Comparison of ENCODE assay signal across 8 cellular contexts in genomic region chr1:222095606-222096475, GRCh38.
DNase-seq lines count a peak whose midpoint lies in the region; ATAC-seq and TF ChIP-seq lines count a peak whose summit lies in the region.

No MANE protein-coding gene starts in this region.

- no peak overlapping the region for H3K27ac ChIP-seq in KMS-11
- H3K27ac ChIP-seq in tibial artery, result no peak overlapping the region

- H3K27me3 ChIP-seq in KMS-11 (ENCODE audit: insufficient read depth, low read depth) (no peaks in the 10 kb centered on the region), tibial artery (no peaks in the 10 kb centered on the region)

- H3K27me3 Mint-ChIP-seq in natural killer cell (ENCODE audit: low read depth in 2 of 2), result peaks cover 0 to 12% of the 10 kb centered on the region in 2 donors

- no peaks in the 10 kb centered on the region for H3K36me3 Mint-ChIP-seq in natural killer cell

- intact Hi-C loops in natural killer cell (cut with micrococcal nuclease), result loop anchor here (1.0 kb wide), 3 partner anchors 71 to 359 kb away; no protein-coding TSS in a partner anchor
- intact Hi-C loops in tibial artery (cut with DNase I; ENCODE audit: low total_unique reads), result loop anchor here (10.0 kb wide), 1 partner anchor 359 kb away; no protein-coding TSS in a partner anchor

- no peaks in the 10 kb centered on the region for H3K9me3 ChIP-seq in tibial artery

- H3K4me3 Mint-ChIP-seq in natural killer cell, result no peak overlapping the region

- no peak overlapping the region for H3K27ac Mint-ChIP-seq in natural killer cell

- H3K36me3 ChIP-seq in KMS-11 (ENCODE audit: insufficient read depth), result no peaks in the 10 kb centered on the region
- no peaks in the 10 kb centered on the region for H3K36me3 ChIP-seq in tibial artery

- H3K9ac ChIP-seq in KMS-11, result no peak overlapping the region

- peak; percentile 86 for ATAC-seq in GM21529 (IDR thresholded peaks at IDR 0.05; ENCODE audit: unreplicated experiment)
- peak; percentile 77 to 85 (median 80) for ATAC-seq in natural killer cell

- no peak overlapping the region for H2AFZ ChIP-seq in KMS-11 (ENCODE audit: low read depth)

- no peaks in the 10 kb centered on the region for H3K79me2 ChIP-seq in KMS-11 (ENCODE audit: insufficient read depth, low read depth)

- H3K4me1 Mint-ChIP-seq in natural killer cell, result no peaks in the 10 kb centered on the region

- H3K4me1 ChIP-seq in KMS-11 (ENCODE audit: low read depth, poor library complexity, severe bottlenecking) (no peaks in the 10 kb centered on the region), tibial artery (no peaks in the 10 kb centered on the region)

- H3K4me2 ChIP-seq in KMS-11, result no peak overlapping the region

- H3K9me3 Mint-ChIP-seq in natural killer cell, result no peaks in the 10 kb centered on the region

- DNase-seq in Daoy (ENCODE audit: low read depth), result peak; percentile 37
- peak; percentile 40 for DNase-seq in activated CD4-positive, alpha-beta T cell treated with anti-CD3 and anti-CD28 coated beads for 1 hour
- DNase-seq in dermis microvascular lymphatic vessel endothelial cell (ENCODE audit: low read depth in 2 of 2), result peak; percentile 0 to 19
- DNase-seq in natural killer cell, result peak; percentile 49
- DNase-seq in tibial artery, result peak in 1 of 2 donors; percentile 28
- no peak for DNase-seq in NCI-H1105 (lab: John Stamatoyannopoulos, UW)

- no peaks in the 10 kb centered on the region for H4K20me1 ChIP-seq in KMS-11 (ENCODE audit: insufficient read depth)

- H3K4me3 ChIP-seq in KMS-11 (IDR thresholded peaks at IDR 0.05; ENCODE audit: insufficient read depth, low read depth, low read length) (no peak overlapping the region), tibial artery (no peak overlapping the region)

- TF ChIP-seq CTCF in KMS-11 (conservative IDR thresholded peaks at IDR 0.05; ENCODE audit: low read depth, low read length), result peak; percentile 95
- peak; percentile 95 for TF ChIP-seq CTCF in natural killer cell (IDR thresholded peaks at IDR 0.05)
- TF ChIP-seq CTCF in tibial artery (IDR thresholded peaks at IDR 0.05), result peak; percentile 44 to 70
